In genomic region chr16:78478267-78478821, GRCh38 we compare ENCODE assay signal across 10 cellular contexts.
A peak's percentile ranks its signal among the peaks of the same experiment; 100 is the strongest.
DNase-seq lines count a peak whose midpoint lies in the region; ATAC-seq, FAIRE-seq and TF ChIP-seq lines count a peak whose summit lies in the region.
"Had no signal": no experiment of that assay in that cellular context is flagged by ENCODE, and none has a peak within 500 bp of the region (broad histone marks: within the 10 kb centered on the region; RNA-seq: fewer than 3 reads in every experiment).

No MANE protein-coding gene starts in this region.

- FAIRE-seq in HepG2 (lab: Jason Lieb, UNC), result no peak

- TF ChIP-seq EP300 in Ishikawa (IDR thresholded peaks at IDR 0.05; ENCODE audit: borderline replicate concordance) (no peak), HepG2 (IDR thresholded peaks at IDR 0.05; ENCODE audit: low read depth in 2 of 2, low read length in 2 of 2) (no peak), HepG2 (CRISPR knock-in tag; IDR thresholded peaks at IDR 0.05; ENCODE audit: borderline replicate concordance) (no peak)

- no peaks in the 10 kb centered on the region for H3K27me3 Mint-ChIP-seq in T-helper 17 cell
- H3K27me3 Mint-ChIP-seq: brain had no signal

- no peak for TF ChIP-seq CTCF in HepG2 (CRISPR knock-in tag; IDR thresholded peaks at IDR 0.05)

- H3K9me3 ChIP-seq in T-helper 17 cell (ENCODE audit: control insufficient read depth, low read length, poor library complexity, severe bottlenecking) (no peaks in the 10 kb centered on the region), HepG2 (ENCODE audit: low read length) (no peaks in the 10 kb centered on the region)
- H3K9me3 ChIP-seq: MG63 had no signal

- intact Hi-C loops in HepG2 (cut with micrococcal nuclease; ENCODE audit: unreplicated experiment), result no loop called here

- TF ChIP-seq POLR2A in HepG2 (IDR thresholded peaks at IDR 0.05; ENCODE audit: insufficient read depth in 1 of 2, low read depth in 2 of 2, low read length in 2 of 2), result no peak

- H3K27me3 ChIP-seq in HepG2 (ENCODE audit: control insufficient read depth in 1 of 2, insufficient read depth in 2 of 2, low read length in 2 of 2), result no peaks in the 10 kb centered on the region
- H3K27me3 ChIP-seq: MG63 had no signal

- no peaks in the 10 kb centered on the region for H4K20me1 ChIP-seq in HepG2 (ENCODE audit: insufficient read depth, low read length)

- ATAC-seq in T-helper 17 cell (peak; percentile 44), HepG2 (no peak), GM21367 (IDR thresholded peaks at IDR 0.05; ENCODE audit: unreplicated experiment) (no peak)

- no peak overlapping the region for H3K4me2 ChIP-seq in HepG2 (ENCODE audit: low read depth, low read length)

- H2AFZ ChIP-seq in HepG2 (ENCODE audit: low read length), result no peak overlapping the region

- no peak overlapping the region for H3K9ac ChIP-seq in HepG2 (ENCODE audit: insufficient read depth, low read depth, low read length)

- H3K36me3 Mint-ChIP-seq in T-helper 17 cell (ENCODE audit: low read depth), result no peaks in the 10 kb centered on the region
- H3K36me3 Mint-ChIP-seq: brain had no signal

- H3K4me1 Mint-ChIP-seq in T-helper 17 cell, result peaks cover 4% of the 10 kb centered on the region

- in situ Hi-C loops in HepG2 (cut with HindIII; ENCODE audit: extremely low pct_ligation_motif_present, low pct_unique_long_range_greater_than_20kb), result no loop called here

- peaks cover 44% of the 10 kb centered on the region for H3K4me1 ChIP-seq in HepG2 (ENCODE audit: insufficient read depth, low read length)

- CTCF ChIA-PET in HepG2 (lab: Yijun Ruan, JAX; ENCODE audit: low intra/inter-chr PET ratio, low total read pairs), result no interaction called here

- H3K4me3 Mint-ChIP-seq in T-helper 17 cell, result no peak overlapping the region

- 0 out of 2 replicates have a peak, but pooled peaks have one; percentile 23 for TF ChIP-seq RAD21 in Ishikawa (IDR thresholded peaks at IDR 0.05; ENCODE audit: low read depth)
- TF ChIP-seq RAD21 in HepG2 (CRISPR knock-in tag; IDR thresholded peaks at IDR 0.05), result no peak

- H3K4me3 ChIP-seq in HepG2 (replicated peaks in 1 of 3; ENCODE audit: insufficient read depth in 1 of 3, low read depth in 2 of 3, low read length in 3 of 3), result no peak overlapping the region
- H3K4me3 ChIP-seq: MG63 had no signal

- 94% methylated on average over 7 of the region's 7 CpGs for WGBS in HepG2 (ENCODE audit: low lambda C conversion rate)

- no peak overlapping the region for H3K27ac Mint-ChIP-seq in T-helper 17 cell
- H3K27ac Mint-ChIP-seq: brain had no signal

- H3K36me3 ChIP-seq in HepG2 (replicated peaks in 1 of 2; ENCODE audit: control insufficient read depth in 1 of 2, insufficient read depth in 2 of 2, low read length in 2 of 2), result no peaks in the 10 kb centered on the region
- H3K36me3 ChIP-seq: MG63 had no signal

- POLR2A ChIA-PET in HepG2 (lab: Yijun Ruan, JAX), result interaction anchor here (1.1 to 1.3 kb wide), 2 partner anchors 28 to 185 kb away, joined by 3 read pairs; no protein-coding TSS in a partner anchor

- no peak overlapping the region for H3K27ac ChIP-seq in HepG2 (ENCODE audit: extremely low read length, insufficient read depth, low read length)

- no peaks in the 10 kb centered on the region for H3K79me2 ChIP-seq in HepG2 (ENCODE audit: insufficient read depth, low read length)

- DNase-seq in NCI-H2196 (lab: John Stamatoyannopoulos, UW; ENCODE audit: unreplicated experiment) (peak; percentile 1), NCI-H2196 treated with DMSO at 0.1 percent for 48 hours (lab: John Stamatoyannopoulos, UW; ENCODE audit: unreplicated experiment) (no peak), T-helper 17 cell (peak in 1 of 3 donors; percentile 5), HepG2 (ENCODE audit: low spot score) (no peak), epidermal melanocyte (ENCODE audit: insufficient read length, low spot score) (no peak), AG08396 (ENCODE audit: low spot score) (no peak)
- DNase-seq: MG63 had no signal

- BruUV-seq in HepG2 (replicated peaks; lab: Mats Ljungman, UMichigan), result no TSS peak

TF ChIP-seq in Ishikawa, 13 proteins besides CTCF, POLR2A, EP300 and RAD21 (continues in another document):
- TF ChIP-seq TCF12 (IDR thresholded peaks at IDR 0.05; ENCODE audit: low read depth) (no peak), CEBPB (IDR thresholded peaks at IDR 0.05) (no peak), NFIC (IDR thresholded peaks at IDR 0.05) (no peak), TEAD4 (IDR thresholded peaks at IDR 0.05) (no peak), ZBTB7A (IDR thresholded peaks at IDR 0.05; ENCODE audit: low read depth) (no peak), MAX (IDR thresholded peaks at IDR 0.05) (no peak), EGR1 (IDR thresholded peaks at IDR 0.05) (no peak), REST (IDR thresholded peaks at IDR 0.05; ENCODE audit: low read depth) (no peak)

TF ChIP-seq in HepG2, 621 proteins besides CTCF, POLR2A, EP300 and RAD21:
- TF ChIP-seq ELF3 (CRISPR knock-in tag; IDR thresholded peaks at IDR 0.05), result no peak
- 0 out of 2 replicates have a peak, but pooled peaks have one; percentile 65 for TF ChIP-seq ZNF740 (CRISPR knock-in tag; IDR thresholded peaks at IDR 0.05)
